ENCODE assay signal across 10 cellular contexts in genomic region chr18:9684901-9685738, GRCh38. TPM values are rescaled to one million over a fixed set of nuclear protein-coding genes. Genes with fewer than 3 reads are reported as not detected.
DNase-seq lines count a peak whose midpoint lies in the region; ATAC-seq and TF ChIP-seq lines count a peak whose summit lies in the region.
"Had no signal": no experiment of that assay in that cellular context is flagged by ENCODE, and none has a peak within 500 bp of the region (broad histone marks: within the 10 kb centered on the region; RNA-seq: fewer than 3 reads in every experiment).

No MANE protein-coding gene starts in this region.

- no peak overlapping the region for H3K9ac ChIP-seq in HCT116 (ENCODE audit: low read length)
- peak overlapping the region; percentile 8 to 13 for H3K9ac ChIP-seq in stomach smooth muscle (ENCODE audit: low read length in 2 of 2)

- H3K9me2 ChIP-seq in HCT116 (ENCODE audit: insufficient read depth): no peaks in the 10 kb centered on the region

- H3K4me3 Mint-ChIP-seq in activated T-helper 17 cell treated with anti-CD3 and anti-CD28 coated beads, Interleukin-2, amount 50 U/mL, for 72 hours: peak overlapping the region; percentile 37
- no peak overlapping the region for H3K4me3 Mint-ChIP-seq in endothelial cell (ENCODE audit: unreplicated experiment)

- peaks cover 12 to 17% of the 10 kb centered on the region in 2 experiments for H3K4me1 ChIP-seq in HCT116 (ENCODE audit: control insufficient read depth in 1 of 2, insufficient read depth in 2 of 2, low read length in 2 of 2)
- peaks cover 29% of the 10 kb centered on the region for H3K4me1 ChIP-seq in left ventricle myocardium inferior
- peaks cover 9% of the 10 kb centered on the region for H3K4me1 ChIP-seq in stomach smooth muscle (ENCODE audit: control insufficient read depth, insufficient read depth, low read length)

- no peak for TF ChIP-seq CTCF in HCT116 (IDR thresholded peaks at IDR 0.05 in 2 of 3, conservative IDR thresholded peaks at IDR 0.05 in 1 of 3; ENCODE audit: borderline replicate concordance in 1 of 3, insufficient read depth in 1 of 3, low read depth in 2 of 3, low read length in 2 of 3)
- no peak for TF ChIP-seq CTCF in left ventricle myocardium inferior (IDR thresholded peaks at IDR 0.05; ENCODE audit: borderline replicate concordance)
- no peak for TF ChIP-seq CTCF in endothelial cell (IDR thresholded peaks at IDR 0.05; ENCODE audit: unreplicated experiment)

- no peaks in the 10 kb centered on the region for H3K36me3 Mint-ChIP-seq in activated T-helper 17 cell treated with anti-CD3 and anti-CD28 coated beads, Interleukin-2, amount 50 U/mL, for 72 hours (ENCODE audit: low read depth)
- H3K36me3 Mint-ChIP-seq in endothelial cell (ENCODE audit: low read depth, unreplicated experiment): no peaks in the 10 kb centered on the region

- no peaks in the 10 kb centered on the region for H3K9me3 Mint-ChIP-seq in activated T-helper 17 cell treated with anti-CD3 and anti-CD28 coated beads, Interleukin-2, amount 50 U/mL, for 72 hours
- H3K9me3 Mint-ChIP-seq in endothelial cell (ENCODE audit: unreplicated experiment): no peaks in the 10 kb centered on the region

- no peak for ATAC-seq in HCT116
- peak; percentile 42 for ATAC-seq in activated T-helper 17 cell treated with anti-CD3 and anti-CD28 coated beads, Interleukin-2, amount 50 U/mL, for 72 hours (replicated peaks)

- H3K27ac ChIP-seq in HCT116 (ENCODE audit: low read depth, low read length): no peak overlapping the region
- peak overlapping the region; percentile 74 for H3K27ac ChIP-seq in left ventricle myocardium inferior (replicated peaks)
- H3K27ac ChIP-seq in stomach smooth muscle (ENCODE audit: low read length): peak overlapping the region; percentile 66

- DNase-seq in HCT116 (ENCODE audit: low read depth, low spot score) (no peak), left ventricle myocardium inferior (peak; percentile 57), NCI-H2081 (lab: John Stamatoyannopoulos, UW) (no peak), NCI-H1694 treated with DMSO at 0.1 percent for 48 hours (lab: John Stamatoyannopoulos, UW) (no peak), endothelial cell (ENCODE audit: low spot score) (no peak), 8988T (no peak)
- DNase-seq: adrenal gland, NCI-H2029 had no signal

- POLR2A ChIA-PET in HCT116 (lab: Charles Lee): no interaction called here

- H3K36me3 ChIP-seq in HCT116 (ENCODE audit: control insufficient read depth in 1 of 2, insufficient read depth in 2 of 2, low read length in 2 of 2): no peaks in the 10 kb centered on the region
- H3K36me3 ChIP-seq in left ventricle myocardium inferior: no peaks in the 10 kb centered on the region
- H3K36me3 ChIP-seq in stomach smooth muscle (ENCODE audit: control insufficient read depth in 2 of 2, insufficient read depth in 2 of 2, low read length in 2 of 2): no peaks in the 10 kb centered on the region
- H3K36me3 ChIP-seq: adrenal gland had no signal

- H3K9me3 ChIP-seq in HCT116 (ENCODE audit: control insufficient read depth in 1 of 2, insufficient read depth in 1 of 2, low read depth in 1 of 2, low read length in 2 of 2) (no peaks in the 10 kb centered on the region), left ventricle myocardium inferior (replicated peaks) (no peaks in the 10 kb centered on the region), stomach smooth muscle (ENCODE audit: control insufficient read depth in 2 of 2, low read length in 2 of 2) (no peaks in the 10 kb centered on the region)
- H3K9me3 ChIP-seq: adrenal gland had no signal

- no peak for TF ChIP-seq POLR2A in HCT116 (IDR thresholded peaks at IDR 0.05; ENCODE audit: borderline replicate concordance, extremely low read depth, insufficient read depth, insufficient read length)

- H3K4me1 Mint-ChIP-seq in activated T-helper 17 cell treated with anti-CD3 and anti-CD28 coated beads, Interleukin-2, amount 50 U/mL, for 72 hours: no peaks in the 10 kb centered on the region
- peaks cover 15% of the 10 kb centered on the region for H3K4me1 Mint-ChIP-seq in endothelial cell (ENCODE audit: unreplicated experiment)

- H3K79me2 ChIP-seq in HCT116 (ENCODE audit: insufficient read depth, low read length): no peaks in the 10 kb centered on the region

- RAD21 ChIA-PET in HCT116 (lab: Charles Lee; ENCODE audit: low non-redundant PET in 1 of 2, low total read pairs in 2 of 2, uncharacterized antibody in 2 of 2, unreplicated experiment in 2 of 2): no interaction called here

- no peak overlapping the region for H3K4me2 ChIP-seq in HCT116 (ENCODE audit: low read length)

- H3K27me3 Mint-ChIP-seq in activated T-helper 17 cell treated with anti-CD3 and anti-CD28 coated beads, Interleukin-2, amount 50 U/mL, for 72 hours: peaks cover 25% of the 10 kb centered on the region
- H3K27me3 Mint-ChIP-seq in endothelial cell (ENCODE audit: unreplicated experiment): peaks cover 2% of the 10 kb centered on the region

- peak overlapping the region; percentile 89 for H2AFZ ChIP-seq in HCT116 (ENCODE audit: low read depth, low read length, poor library complexity, severe bottlenecking)

- no peaks in the 10 kb centered on the region for H4K20me1 ChIP-seq in HCT116 (ENCODE audit: insufficient read depth)

- H3K27me3 ChIP-seq in HCT116 (ENCODE audit: insufficient read depth, low read length) (no peaks in the 10 kb centered on the region), left ventricle myocardium inferior (ENCODE audit: low read depth) (no peaks in the 10 kb centered on the region), stomach smooth muscle (ENCODE audit: control insufficient read depth in 1 of 2, insufficient read depth in 2 of 2, low read length in 2 of 2) (no peaks in the 10 kb centered on the region)
- H3K27me3 ChIP-seq: adrenal gland had no signal

- TF ChIP-seq RAD21 in HCT116 (IDR thresholded peaks at IDR 0.05; ENCODE audit: low read depth): no peak

- H3K4me3 ChIP-seq in HCT116 (replicated peaks in 1 of 2; ENCODE audit: low read depth in 1 of 2, low read length in 2 of 2) (no peak overlapping the region), left ventricle myocardium inferior (peak overlapping the region; percentile 2), stomach smooth muscle (ENCODE audit: low read length in 2 of 2) (peak overlapping the region in 1 of 2 donors; percentile 35)
- H3K4me3 ChIP-seq: adrenal gland had no signal

- intact Hi-C loops in HCT116 (cut with micrococcal nuclease) (loop anchor here (1.0 to 5.0 kb wide), 3 partner anchors 86 to 613 kb away; no protein-coding TSS in a partner anchor), left ventricle myocardium inferior (cut with micrococcal nuclease) (no loop called here)

- no peak overlapping the region for H3K27ac Mint-ChIP-seq in activated T-helper 17 cell treated with anti-CD3 and anti-CD28 coated beads, Interleukin-2, amount 50 U/mL, for 72 hours
- no peak overlapping the region for H3K27ac Mint-ChIP-seq in endothelial cell (ENCODE audit: unreplicated experiment)

- no TSS peak for BruUV-seq in HCT116 (replicated peaks; lab: Mats Ljungman, UMichigan)

- CTCF ChIA-PET in HCT116 (lab: Charles Lee): no interaction called here

TF ChIP-seq in HCT116, 20 proteins besides CTCF, POLR2A, EP300 and RAD21:
- TF ChIP-seq MAX (IDR thresholded peaks at IDR 0.05) (no peak), JUND (IDR thresholded peaks at IDR 0.05) (no peak)
- TF ChIP-seq, protein P1, sequence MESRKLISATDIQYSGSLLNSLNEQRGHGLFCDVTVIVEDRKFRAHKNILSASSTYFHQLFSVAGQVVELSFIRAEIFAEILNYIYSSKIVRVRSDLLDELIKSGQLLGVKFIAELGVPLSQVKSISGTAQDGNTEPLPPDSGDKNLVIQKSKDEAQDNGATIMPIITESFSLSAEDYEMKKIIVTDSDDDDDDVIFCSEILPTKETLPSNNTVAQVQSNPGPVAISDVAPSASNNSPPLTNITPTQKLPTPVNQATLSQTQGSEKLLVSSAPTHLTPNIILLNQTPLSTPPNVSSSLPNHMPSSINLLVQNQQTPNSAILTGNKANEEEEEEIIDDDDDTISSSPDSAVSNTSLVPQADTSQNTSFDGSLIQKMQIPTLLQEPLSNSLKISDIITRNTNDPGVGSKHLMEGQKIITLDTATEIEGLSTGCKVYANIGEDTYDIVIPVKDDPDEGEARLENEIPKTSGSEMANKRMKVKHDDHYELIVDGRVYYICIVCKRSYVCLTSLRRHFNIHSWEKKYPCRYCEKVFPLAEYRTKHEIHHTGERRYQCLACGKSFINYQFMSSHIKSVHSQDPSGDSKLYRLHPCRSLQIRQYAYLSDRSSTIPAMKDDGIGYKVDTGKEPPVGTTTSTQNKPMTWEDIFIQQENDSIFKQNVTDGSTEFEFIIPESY (IDR thresholded peaks at IDR 0.05; ENCODE audit: extremely low read depth, insufficient replicate concordance, low read length): no peak

RNA-seq across cellular contexts. Expression of gene RAB31, which starts 23.0 kb away (rescaled TPM):
- total RNA-seq in HCT116 (2021; ENCODE audit: unreplicated experiment): 46.9 TPM
- 17.8 and 18.6 TPM in 2 replicates for polyA plus RNA-seq in HCT116 (2012)
- total RNA-seq in activated T-helper 17 cell treated with anti-CD3 and anti-CD28 coated beads, Interleukin-2, amount 50 U/mL, for 72 hours: under 1 TPM; 0.08 to 0.69 TPM
- 12.0 TPM for total RNA-seq in left ventricle myocardium inferior
- 88.8 TPM for total RNA-seq in endothelial cell (ENCODE audit: unreplicated experiment)
